ENCODE assay signal across 8 cellular contexts in the genomic region with DNA sequence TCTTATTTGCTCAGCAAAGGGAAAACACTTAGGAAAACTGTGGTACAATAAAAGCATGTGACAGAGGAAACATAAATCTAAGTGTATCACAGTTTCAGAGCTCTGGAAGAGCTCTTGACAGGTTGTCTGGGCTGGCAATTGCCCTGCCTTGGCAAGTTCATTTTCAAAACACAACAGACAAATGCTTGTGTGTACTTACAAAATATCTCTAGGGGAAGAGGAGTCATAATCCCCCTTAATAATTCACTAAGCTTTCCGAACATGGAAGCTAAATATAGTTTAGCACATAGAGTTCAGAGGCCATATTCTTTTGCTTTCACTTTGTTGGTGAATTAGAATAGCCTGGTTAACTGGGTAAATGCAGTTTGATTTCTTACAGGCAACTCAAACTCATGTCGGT.
DNase-seq lines count a peak whose midpoint lies in the region; ATAC-seq, FAIRE-seq and TF ChIP-seq lines count a peak whose summit lies in the region.

No MANE protein-coding gene starts in this region.

- H3K4me1 Mint-ChIP-seq in endothelial cell (ENCODE audit: unreplicated experiment), result no peaks in the 10 kb centered on the region

- H3K9me3 ChIP-seq in pancreas (no peaks in the 10 kb centered on the region), uterus (no peaks in the 10 kb centered on the region)

- no peak for FAIRE-seq in pancreas (lab: Jason Lieb, UNC)

- H3K9me3 Mint-ChIP-seq in endothelial cell (ENCODE audit: unreplicated experiment), result no peaks in the 10 kb centered on the region

- 56 to 58% methylated on average over 2 of the region's 2 CpGs for WGBS in pancreas, 2 donors

- DNase-seq in cardiac fibroblast (ENCODE audit: low read depth in 2 of 2), result peak; percentile 21 to 30
- DNase-seq in pancreas, result no peak
- DNase-seq in endothelial cell (ENCODE audit: low spot score), result no peak
- no peak for DNase-seq in NOMO-1 treated with dmso at 0.1 percent for 144 hours (lab: John Stamatoyannopoulos, UW; ENCODE audit: unreplicated experiment)
- no peak for DNase-seq in uterus

- intact Hi-C loops in pancreas (cut with DNase I), result no loop called here
- intact Hi-C loops in uterus (cut with DNase I; ENCODE audit: low total_unique reads), result no loop called here

- H3K36me3 Mint-ChIP-seq in endothelial cell (ENCODE audit: low read depth, unreplicated experiment), result no peaks in the 10 kb centered on the region

- H3K4me3 Mint-ChIP-seq in endothelial cell (ENCODE audit: unreplicated experiment), result no peak overlapping the region

- H3K4me1 ChIP-seq in pancreas (peaks cover 0 to 28% (median 6%) of the 10 kb centered on the region in 3 donors), uterus (no peaks in the 10 kb centered on the region)

- no peak overlapping the region for H3K27ac Mint-ChIP-seq in endothelial cell (ENCODE audit: unreplicated experiment)

- no peaks in the 10 kb centered on the region for H3K27me3 Mint-ChIP-seq in endothelial cell (ENCODE audit: unreplicated experiment)

- H3K27ac ChIP-seq in pancreas (no peak overlapping the region), uterus (peak overlapping the region in 1 of 2 donors; percentile 37)

- H3K36me3 ChIP-seq in pancreas (no peaks in the 10 kb centered on the region), uterus (no peaks in the 10 kb centered on the region)

- H3K4me3 ChIP-seq in cardiac fibroblast (replicated peaks in 1 of 2; ENCODE audit: low read depth in 2 of 2, low read length in 2 of 2) (peak overlapping the region in 1 of 2 donors; percentile 3), pancreas (no peak overlapping the region), uterus (no peak overlapping the region)

- H3K27me3 ChIP-seq in pancreas (no peaks in the 10 kb centered on the region), uterus (no peaks in the 10 kb centered on the region)

- ATAC-seq in GM18861 (IDR thresholded peaks at IDR 0.05; ENCODE audit: unreplicated experiment) (peak; percentile 74), HG03139 (IDR thresholded peaks at IDR 0.05; ENCODE audit: unreplicated experiment) (peak; percentile 70), pancreas (peak in 3 of 4 donors; percentile 39 to 51 (median 44)), GM19397 (IDR thresholded peaks at IDR 0.05; ENCODE audit: unreplicated experiment) (no peak)

- TF ChIP-seq POLR2A in uterus (IDR thresholded peaks at IDR 0.05), result no peak

- TF ChIP-seq CTCF in cardiac fibroblast (IDR thresholded peaks at IDR 0.05; ENCODE audit: low read depth, low read length), result no peak
- TF ChIP-seq CTCF in pancreas (IDR thresholded peaks at IDR 0.05), result no peak
- no peak for TF ChIP-seq CTCF in endothelial cell (IDR thresholded peaks at IDR 0.05; ENCODE audit: unreplicated experiment)
- no peak for TF ChIP-seq CTCF in uterus (IDR thresholded peaks at IDR 0.05)

Comparison
In these comparisons a context has a peak if more than half of its experiments do, and no peak if none do; other contexts are left out.
1. DNase-seq: peak in cardiac fibroblast (2 of 2); none in pancreas (0 of 6), endothelial cell (single experiment), NOMO-1 treated with dmso at 0.1 percent for 144 hours (single experiment) and uterus (0 of 2).